8 cellular contexts compared by ENCODE assay signal in the genomic region with DNA sequence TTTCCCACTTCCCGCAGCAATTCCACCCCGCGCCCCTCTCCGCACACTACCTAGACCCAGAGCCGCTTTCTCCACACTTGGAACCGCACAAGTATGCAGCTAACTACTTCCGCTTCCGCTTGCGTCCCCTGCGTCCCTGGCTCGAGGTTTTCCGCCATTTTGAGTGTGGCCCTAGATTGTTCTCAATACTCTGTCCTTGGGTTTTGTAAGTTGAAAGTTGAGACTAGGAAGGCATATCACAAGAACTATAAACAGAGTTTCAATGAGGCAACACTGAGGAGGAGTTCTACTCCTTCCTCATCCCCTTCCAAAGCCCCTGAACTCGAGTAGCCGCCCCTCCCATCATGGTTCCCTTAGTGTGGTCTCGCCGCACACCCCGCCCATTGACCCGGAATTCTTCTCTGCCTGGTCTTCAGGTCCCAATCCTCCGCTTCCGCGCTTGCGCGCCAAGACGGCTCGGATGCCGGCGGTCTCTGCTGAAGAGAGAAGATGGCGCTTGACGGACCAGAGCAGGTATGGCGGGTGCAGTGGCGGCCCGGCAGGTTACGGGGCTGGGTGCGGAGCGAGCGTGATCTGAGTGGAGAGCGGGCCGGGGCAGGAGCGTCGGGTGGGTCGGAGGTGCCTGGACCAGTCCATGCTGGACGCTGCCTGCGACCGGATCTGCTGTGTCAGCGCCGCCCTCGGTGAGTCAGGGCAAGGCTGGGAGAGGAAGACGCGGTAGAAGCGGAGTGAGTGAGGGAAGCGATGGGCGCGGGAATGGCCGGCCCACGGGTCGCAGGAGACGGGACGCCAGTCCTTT. TPM values are rescaled to one million over a fixed set of nuclear protein-coding genes. Genes with fewer than 3 reads are reported as not detected.
A peak's percentile ranks its signal among the peaks of the same experiment; 100 is the strongest.
DNase-seq lines count a peak whose midpoint lies in the region; ATAC-seq, FAIRE-seq and TF ChIP-seq lines count a peak whose summit lies in the region.

A gene with protein sequence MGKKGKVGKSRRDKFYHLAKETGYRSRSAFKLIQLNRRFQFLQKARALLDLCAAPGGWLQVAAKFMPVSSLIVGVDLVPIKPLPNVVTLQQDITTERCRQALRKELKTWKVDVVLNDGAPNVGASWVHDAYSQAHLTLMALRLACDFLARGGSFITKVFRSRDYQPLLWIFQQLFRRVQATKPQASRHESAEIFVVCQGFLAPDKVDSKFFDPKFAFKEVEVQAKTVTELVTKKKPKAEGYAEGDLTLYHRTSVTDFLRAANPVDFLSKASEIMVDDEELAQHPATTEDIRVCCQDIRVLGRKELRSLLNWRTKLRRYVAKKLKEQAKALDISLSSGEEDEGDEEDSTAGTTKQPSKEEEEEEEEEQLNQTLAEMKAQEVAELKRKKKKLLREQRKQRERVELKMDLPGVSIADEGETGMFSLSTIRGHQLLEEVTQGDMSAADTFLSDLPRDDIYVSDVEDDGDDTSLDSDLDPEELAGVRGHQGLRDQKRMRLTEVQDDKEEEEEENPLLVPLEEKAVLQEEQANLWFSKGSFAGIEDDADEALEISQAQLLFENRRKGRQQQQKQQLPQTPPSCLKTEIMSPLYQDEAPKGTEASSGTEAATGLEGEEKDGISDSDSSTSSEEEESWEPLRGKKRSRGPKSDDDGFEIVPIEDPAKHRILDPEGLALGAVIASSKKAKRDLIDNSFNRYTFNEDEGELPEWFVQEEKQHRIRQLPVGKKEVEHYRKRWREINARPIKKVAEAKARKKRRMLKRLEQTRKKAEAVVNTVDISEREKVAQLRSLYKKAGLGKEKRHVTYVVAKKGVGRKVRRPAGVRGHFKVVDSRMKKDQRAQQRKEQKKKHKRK (minus strand): TSS at position 662 of the 799 bp plus-strand sequence. CDS start 761 bp downstream, outside the sequence.
A gene (plus strand): TSS at position 430 of the 799 bp plus-strand sequence. CDS start 60 bp downstream, at position 490.

- FAIRE-seq in H54 (lab: Jason Lieb, UNC): no peak

- H3K27me3 Mint-ChIP-seq in nephron (ENCODE audit: low read depth): no peaks in the 10 kb centered on the region
- H3K27me3 Mint-ChIP-seq in stimulated activated naive CD8-positive, alpha-beta T cell treated with anti-CD3 and anti-CD28 coated beads, Interleukin-15, Interleukin-2, amounts not matched to agents 100 ng/mL and 50 ng/mL, for 24 hours: no peaks in the 10 kb centered on the region

- H3K9me3 ChIP-seq in ES-I3 (ENCODE audit: control insufficient read depth, insufficient read depth, low read length) (no peaks in the 10 kb centered on the region), RWPE2 (ENCODE audit: severe bottlenecking) (no peaks in the 10 kb centered on the region)

- H3K4me3 ChIP-seq in RWPE2 (ENCODE audit: severe bottlenecking) (peak within 1 kb of the TSS; percentile 96), fibroblast of the aortic adventitia (ENCODE audit: low read depth, low read length) (peak within 1 kb of the TSS; percentile 93)

- H3K9me3 Mint-ChIP-seq in nephron: no peaks in the 10 kb centered on the region
- no peaks in the 10 kb centered on the region for H3K9me3 Mint-ChIP-seq in stimulated activated naive CD8-positive, alpha-beta T cell treated with anti-CD3 and anti-CD28 coated beads, Interleukin-15, Interleukin-2, amounts not matched to agents 100 ng/mL and 50 ng/mL, for 24 hours

- H3K36me3 ChIP-seq in ES-I3 (ENCODE audit: insufficient read depth, low read length) (peaks cover 67% of the 10 kb centered on the region), RWPE2 (ENCODE audit: low read depth) (peaks cover 82% of the 10 kb centered on the region)

- H3K36me3 Mint-ChIP-seq in nephron (ENCODE audit: low read depth): peaks cover 82% of the 10 kb centered on the region
- peaks cover 88% of the 10 kb centered on the region for H3K36me3 Mint-ChIP-seq in stimulated activated naive CD8-positive, alpha-beta T cell treated with anti-CD3 and anti-CD28 coated beads, Interleukin-15, Interleukin-2, amounts not matched to agents 100 ng/mL and 50 ng/mL, for 24 hours (ENCODE audit: low read depth)

- H3K4me1 ChIP-seq in ES-I3 (ENCODE audit: insufficient read depth, low read length): peaks cover 12% of the 10 kb centered on the region; the same call in 1 of the 2 replicates
- H3K4me1 ChIP-seq in RWPE2 (ENCODE audit: insufficient read depth, poor library complexity, severe bottlenecking): peaks cover 8% of the 10 kb centered on the region

- peak within 1 kb of the TSS; percentile 86 for H3K9ac ChIP-seq in ES-I3 (ENCODE audit: low read depth, low read length)

- peak; percentile 91 for ATAC-seq in RWPE2 (ENCODE audit: low read depth)

- peaks cover 32% of the 10 kb centered on the region for H3K4me1 Mint-ChIP-seq in nephron
- H3K4me1 Mint-ChIP-seq in stimulated activated naive CD8-positive, alpha-beta T cell treated with anti-CD3 and anti-CD28 coated beads, Interleukin-15, Interleukin-2, amounts not matched to agents 100 ng/mL and 50 ng/mL, for 24 hours (ENCODE audit: low read depth): peaks cover 89% of the 10 kb centered on the region

- H3K27ac Mint-ChIP-seq in nephron: peak within 1 kb of the TSS; percentile 100
- peak within 1 kb of the TSS; percentile 99 for H3K27ac Mint-ChIP-seq in stimulated activated naive CD8-positive, alpha-beta T cell treated with anti-CD3 and anti-CD28 coated beads, Interleukin-15, Interleukin-2, amounts not matched to agents 100 ng/mL and 50 ng/mL, for 24 hours

- H3K27me3 ChIP-seq in RWPE2 (ENCODE audit: insufficient read depth, poor library complexity, severe bottlenecking): no peaks in the 10 kb centered on the region

- peak; percentile 93 for TF ChIP-seq POLR2A in H54 (IDR thresholded peaks at IDR 0.05; ENCODE audit: low read depth, low read length)

- DNase-seq in H54 (ENCODE audit: insufficient read length, low spot score) (peak; percentile 95), LoVo (ENCODE audit: low spot score) (peak; percentile 95), RWPE2 (ENCODE audit: low spot score) (peak; percentile 97), fibroblast of the aortic adventitia (ENCODE audit: low read depth) (peak; percentile 96)
- DNase-seq in activated T-helper 9 cell treated with anti-CD3 and anti-CD28 coated beads, Interleukin-2, amount 50 U/mL, for 16 hours (ENCODE audit: low read depth): peak; percentile 92

- peak; percentile 53 for TF ChIP-seq CTCF in RWPE2 (IDR thresholded peaks at IDR 0.05; ENCODE audit: poor library complexity, severe bottlenecking)
- peak; percentile 48 for TF ChIP-seq CTCF in fibroblast of the aortic adventitia (IDR thresholded peaks at IDR 0.05; ENCODE audit: insufficient read depth, low read length)
- TF ChIP-seq CTCF in nephron (IDR thresholded peaks at IDR 0.05; ENCODE audit: unreplicated experiment in 3 of 3): peak; percentile 59 to 64 (median 61)

- peak within 1 kb of the TSS; percentile 65 for H3K27ac ChIP-seq in RWPE2 (ENCODE audit: poor library complexity, severe bottlenecking)

- peak within 1 kb of the TSS; percentile 92 to 97 (median 94) for H3K4me3 Mint-ChIP-seq in nephron
- peak within 1 kb of the TSS; percentile 100 for H3K4me3 Mint-ChIP-seq in stimulated activated naive CD8-positive, alpha-beta T cell treated with anti-CD3 and anti-CD28 coated beads, Interleukin-15, Interleukin-2, amounts not matched to agents 100 ng/mL and 50 ng/mL, for 24 hours

RNA-seq across cellular contexts. Expression of the first gene that starts in this region (rescaled TPM):
- total RNA-seq in fibroblast of the aortic adventitia (ENCODE audit: low replicate concordance): 39.8 and 80.7 TPM in 2 replicates

RNA-seq across cellular contexts. Expression of the second gene that starts in this region (rescaled TPM):
- 60.9 and 68.2 TPM in 2 replicates for total RNA-seq in fibroblast of the aortic adventitia (ENCODE audit: low replicate concordance)

Comparison
In these comparisons a context has a peak if more than half of its experiments do, and no peak if none do; other contexts are left out.
1. Peak in every context shown above with its lines: DNase-seq, ATAC-seq, H3K4me3 ChIP-seq and H3K27ac ChIP-seq.